Comparison of ENCODE assay signal across 15 cellular contexts in the genomic region with DNA sequence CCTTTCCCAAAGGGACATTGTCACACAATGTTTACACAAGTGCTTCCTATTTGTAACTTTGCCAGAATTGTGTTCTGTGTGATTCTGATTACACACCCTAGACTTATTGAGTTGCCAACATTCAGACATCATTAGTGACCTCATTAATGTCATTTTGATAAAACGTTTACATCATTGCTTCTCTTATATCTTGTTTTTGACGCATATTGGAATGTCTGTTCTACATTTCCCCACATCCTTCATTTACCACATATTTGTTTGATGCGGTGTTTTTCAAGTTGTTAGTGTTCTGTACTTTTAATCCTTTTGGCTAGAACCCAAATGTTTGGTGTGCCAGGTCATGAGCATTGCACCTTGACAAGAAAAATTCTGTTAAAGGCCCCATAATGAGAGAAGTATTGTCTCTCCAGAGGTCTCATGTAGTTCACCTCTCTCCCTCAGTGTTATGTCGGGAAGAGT.
A peak's percentile ranks its signal among the peaks of the same experiment; 100 is the strongest.
DNase-seq lines count a peak whose midpoint lies in the region; ATAC-seq, FAIRE-seq and TF ChIP-seq lines count a peak whose summit lies in the region.
"Had no signal": no experiment of that assay in that cellular context is flagged by ENCODE, and none has a peak within 500 bp of the region (broad histone marks: within the 10 kb centered on the region; RNA-seq: fewer than 3 reads in every experiment).

No MANE protein-coding gene starts in this region.

- peak; percentile 37 for DNase-seq in MCF 10A (ENCODE audit: unreplicated experiment)
- DNase-seq in breast epithelium (ENCODE audit: low spot score in 2 of 2), result no peak
- DNase-seq in brain microvascular endothelial cell, result peak; percentile 32
- DNase-seq in right cardiac atrium, result peak in 1 of 3 donors; percentile 33
- DNase-seq in urothelium cell line (ENCODE audit: low spot score), result no peak
- no peak for DNase-seq in activated naive CD4-positive, alpha-beta T cell treated with anti-CD3 and anti-CD28 coated beads for 36 hours
- DNase-seq in D341Med (ENCODE audit: low spot score), result no peak
- DNase-seq: activated CD4-positive, alpha-beta T cell treated with anti-CD3 and anti-CD28 coated beads for 4 hours; activated gamma-delta T cell; effector CD8-positive, alpha-beta T cell; KBM-7; NCI-H524; stimulated activated CD4-positive, alpha-beta T cell treated with anti-CD3 and anti-CD28 coated beads, Interleukin-15, amount 100 ng/mL, for 24 hours had no signal

- peaks cover 0 to 13% of the 10 kb centered on the region in 2 donors for H3K9me3 ChIP-seq in breast epithelium
- no peaks in the 10 kb centered on the region for H3K9me3 ChIP-seq in right cardiac atrium (ENCODE audit: control insufficient read depth, low read length)

- no peaks in the 10 kb centered on the region for H3K27me3 ChIP-seq in breast epithelium
- H3K27me3 ChIP-seq in brain microvascular endothelial cell (replicated peaks), result no peaks in the 10 kb centered on the region
- no peaks in the 10 kb centered on the region for H3K27me3 ChIP-seq in right cardiac atrium (ENCODE audit: control insufficient read depth, insufficient read depth)

- H3K4me3 ChIP-seq in breast epithelium, result no peak overlapping the region
- no peak overlapping the region for H3K4me3 ChIP-seq in brain microvascular endothelial cell (ENCODE audit: low read depth, low read length)
- H3K4me3 ChIP-seq in right cardiac atrium (ENCODE audit: low read length), result no peak overlapping the region

- no TSS peak for BruUV-seq in MCF 10A (replicated peaks; lab: Mats Ljungman, UMichigan)

- POLR2A ChIA-PET in MCF 10A (lab: Yijun Ruan, JAX), result no interaction called here

- H3K36me3 Mint-ChIP-seq in MCF 10A (ENCODE audit: insufficient read depth, unreplicated experiment), result no peaks in the 10 kb centered on the region
- H3K36me3 Mint-ChIP-seq in activated naive CD4-positive, alpha-beta T cell treated with anti-CD3 and anti-CD28 coated beads for 36 hours (ENCODE audit: low read depth), result no peaks in the 10 kb centered on the region

- peaks cover 25% of the 10 kb centered on the region for H3K27me3 Mint-ChIP-seq in MCF 10A (ENCODE audit: insufficient read depth, unreplicated experiment)
- no peaks in the 10 kb centered on the region for H3K27me3 Mint-ChIP-seq in activated naive CD4-positive, alpha-beta T cell treated with anti-CD3 and anti-CD28 coated beads for 36 hours (ENCODE audit: low read depth)

- H3K27ac Mint-ChIP-seq in MCF 10A (ENCODE audit: low read depth, unreplicated experiment), result no peak overlapping the region
- no peak overlapping the region for H3K27ac Mint-ChIP-seq in activated naive CD4-positive, alpha-beta T cell treated with anti-CD3 and anti-CD28 coated beads for 36 hours

- H3K4me1 Mint-ChIP-seq in MCF 10A (ENCODE audit: insufficient read depth, unreplicated experiment), result peaks cover 6% of the 10 kb centered on the region
- H3K4me1 Mint-ChIP-seq in activated naive CD4-positive, alpha-beta T cell treated with anti-CD3 and anti-CD28 coated beads for 36 hours (ENCODE audit: low read depth), result no peaks in the 10 kb centered on the region

- peak; percentile 48 for FAIRE-seq in urothelium cell line (lab: Jason Lieb, UNC)

- H3K36me3 ChIP-seq in breast epithelium (no peaks in the 10 kb centered on the region), brain microvascular endothelial cell (replicated peaks) (no peaks in the 10 kb centered on the region)

- ATAC-seq in right cardiac atrium (peak; percentile 87 to 94), GM19397 (IDR thresholded peaks at IDR 0.05; ENCODE audit: unreplicated experiment) (no peak)

- no peaks in the 10 kb centered on the region for H3K9me3 Mint-ChIP-seq in MCF 10A (ENCODE audit: unreplicated experiment)
- H3K9me3 Mint-ChIP-seq in activated naive CD4-positive, alpha-beta T cell treated with anti-CD3 and anti-CD28 coated beads for 36 hours, result no peaks in the 10 kb centered on the region

- in situ Hi-C loops in brain microvascular endothelial cell (cut with HindIII; ENCODE audit: low pct_ligation_motif_present, low sequenced_read_pairs), result no loop called here

- TF ChIP-seq CTCF in MCF 10A (IDR thresholded peaks at IDR 0.05; ENCODE audit: unreplicated experiment) (no peak), breast epithelium (IDR thresholded peaks at IDR 0.05) (no peak), brain microvascular endothelial cell (IDR thresholded peaks at IDR 0.05; ENCODE audit: low read depth, low read length, missing control alignments) (no peak)

- no peaks in the 10 kb centered on the region for H3K4me1 ChIP-seq in breast epithelium
- peaks cover 5% of the 10 kb centered on the region for H3K4me1 ChIP-seq in right cardiac atrium (ENCODE audit: control insufficient read depth, insufficient read depth, low read length)

- 34% methylated on average over 4 of the region's 4 CpGs for WGBS in right cardiac atrium

- no peak for TF ChIP-seq POLR2A in breast epithelium (IDR thresholded peaks at IDR 0.05)

- intact Hi-C loops in MCF 10A (cut with micrococcal nuclease) (no loop called here), breast epithelium (cut with DNase I; ENCODE audit: low total_unique reads) (no loop called here), right cardiac atrium (cut with DNase I) (loop anchor here in 1 of 4 donors (10.0 kb wide), 1 partner anchor 1050 kb away; no protein-coding TSS in a partner anchor)
- intact Hi-C loops in activated naive CD4-positive, alpha-beta T cell treated with anti-CD3 and anti-CD28 coated beads for 36 hours (cut with micrococcal nuclease), result no loop called here

- no peak overlapping the region for H3K27ac ChIP-seq in breast epithelium
- no peak overlapping the region for H3K27ac ChIP-seq in brain microvascular endothelial cell
- no peak overlapping the region for H3K27ac ChIP-seq in right cardiac atrium (ENCODE audit: low read length)

- no peak overlapping the region for H3K4me3 Mint-ChIP-seq in MCF 10A (ENCODE audit: unreplicated experiment)
- no peak overlapping the region for H3K4me3 Mint-ChIP-seq in activated naive CD4-positive, alpha-beta T cell treated with anti-CD3 and anti-CD28 coated beads for 36 hours
- H3K4me3 Mint-ChIP-seq: naive thymus-derived CD8-positive, alpha-beta T cell had no signal

- CTCF ChIA-PET in MCF 10A (lab: Yijun Ruan, JAX), result interaction anchor here (0.6 to 1.6 kb wide), 3 partner anchors 13 to 632 kb away, joined by 3 to 5 read pairs (median 3); no protein-coding TSS in a partner anchor
- CTCF ChIA-PET in activated naive CD4-positive, alpha-beta T cell treated with anti-CD3 and anti-CD28 coated beads for 36 hours (lab: Charles Lee), result no interaction called here

Comparison
In these comparisons a context has a peak if more than half of its experiments do, and no peak if none do; other contexts are left out.
1. DNase-seq: peak in MCF 10A (single experiment) and brain microvascular endothelial cell (single experiment); none in breast epithelium (0 of 2), urothelium cell line (single experiment), activated naive CD4-positive, alpha-beta T cell treated with anti-CD3 and anti-CD28 coated beads for 36 hours (single experiment) and D341Med (single experiment).